ENCODE assay signal across 23 cellular contexts in the genomic region with DNA sequence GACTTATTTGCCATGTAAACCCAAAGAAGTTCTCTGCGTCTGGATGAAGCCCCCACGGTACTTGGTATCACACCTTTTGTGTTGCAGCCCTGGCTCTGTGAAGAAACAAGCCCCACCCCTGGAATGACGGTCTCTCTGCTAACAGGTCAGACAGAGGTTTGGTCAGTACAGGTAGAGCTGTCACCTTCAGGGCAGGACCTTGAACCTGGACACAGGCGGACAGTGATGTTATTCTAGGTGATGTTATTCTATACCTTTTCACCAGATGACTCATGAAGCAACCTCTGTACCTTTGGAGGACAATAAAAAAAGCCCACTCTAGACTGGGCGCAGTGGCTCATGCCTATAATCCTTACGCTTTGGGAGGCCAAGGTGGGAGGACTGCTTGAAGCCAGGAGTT. TPM values are rescaled to one million over a fixed set of nuclear protein-coding genes. Genes with fewer than 3 reads are reported as not detected.
DNase-seq lines count a peak whose midpoint lies in the region; ATAC-seq and TF ChIP-seq lines count a peak whose summit lies in the region.
"Had no signal": no experiment of that assay in that cellular context is flagged by ENCODE, and none has a peak within 500 bp of the region (broad histone marks: within the 10 kb centered on the region; RNA-seq: fewer than 3 reads in every experiment).

No MANE protein-coding gene starts in this region.

- H3K9me3 Mint-ChIP-seq in nephron progenitor cell (no peaks in the 10 kb centered on the region), immature natural killer cell (no peaks in the 10 kb centered on the region)
- H3K9me3 Mint-ChIP-seq: CD14-positive monocyte; CD4-positive, alpha-beta T cell; CD8-positive, alpha-beta memory T cell; GM23338; H9 had no signal

- TF ChIP-seq POLR2A in stomach (IDR thresholded peaks at IDR 0.05): no peak

- intact Hi-C loops in stomach (cut with DNase I; ENCODE audit: low total_unique reads): no loop called here

- H3K36me3 Mint-ChIP-seq in nephron progenitor cell (ENCODE audit: low read depth) (peaks cover 75% of the 10 kb centered on the region), immature natural killer cell (peaks cover 6 to 38% (median 17%) of the 10 kb centered on the region in 3 donors)

- WGBS in stomach, 5 donors: 89 to 95% (median 93%) methylated on average over 6 of the region's 6 CpGs

- H3K4me3 Mint-ChIP-seq in nephron progenitor cell (no peak overlapping the region), immature natural killer cell (no peak overlapping the region)
- H3K4me3 Mint-ChIP-seq: CD14-positive monocyte; CD4-positive, alpha-beta T cell; CD8-positive, alpha-beta memory T cell; GM23338; H9 had no signal

- H3K4me1 Mint-ChIP-seq in nephron progenitor cell (no peaks in the 10 kb centered on the region), immature natural killer cell (peaks cover 0 to 1% of the 10 kb centered on the region in 2 donors)
- H3K4me1 Mint-ChIP-seq: GM23338, H9 had no signal

- POLR2A ChIA-PET in RWPE1 (lab: Yijun Ruan, JAX; ENCODE audit: low non-redundant PET): no interaction called here

- ATAC-seq in esophagus mucosa (peak; percentile 27), left lobe of liver (no peak)
- ATAC-seq: A549, GM23338, HCT116 had no signal

- H3K4me3 ChIP-seq in stomach: no peak overlapping the region
- H3K4me3 ChIP-seq: A549; BLaER1 treated with 17β-estradiol and CSF1 and Interleukin-3, amounts not matched to agents 10 nM and 100 nM; GM23338 had no signal

- no peak for TF ChIP-seq EP300 in stomach (IDR thresholded peaks at IDR 0.05)

- no peaks in the 10 kb centered on the region for H3K27me3 ChIP-seq in stomach
- H3K27me3 ChIP-seq: BE2C; BLaER1 treated with 17β-estradiol and CSF1 and Interleukin-3, amounts not matched to agents 10 nM and 100 nM had no signal

- H3K4me1 ChIP-seq in stomach: no peaks in the 10 kb centered on the region
- H3K4me1 ChIP-seq: A549, BE2C had no signal

- DNase-seq in left lobe of liver (ENCODE audit: low spot score) (peak; percentile 16), nephron progenitor cell (no peak), stomach (peak; percentile 11), RWPE1 (ENCODE audit: low spot score) (no peak), immature natural killer cell (no peak), NCI-H524 treated with DMSO at 0.1 percent for 48 hours (lab: John Stamatoyannopoulos, UW) (no peak)
- DNase-seq: 8988T; ACHN; AML-193; BE2C; CD4-positive, alpha-beta T cell; CD8-positive, alpha-beta memory T cell; DMS 273 treated with DMSO at 0.1 percent for 48 hours; EL; GDM1; H9 had no signal

- TF ChIP-seq CTCF in nephron progenitor cell (IDR thresholded peaks at IDR 0.05) (no peak), stomach (IDR thresholded peaks at IDR 0.05) (no peak), RWPE1 (conservative IDR thresholded peaks at IDR 0.05; ENCODE audit: low read depth) (no peak)

- CTCF ChIA-PET in RWPE1 (lab: Yijun Ruan, JAX): no interaction called here

- no peak overlapping the region for H3K27ac ChIP-seq in stomach
- no peak overlapping the region for H3K27ac ChIP-seq in RWPE1
- H3K27ac ChIP-seq: A549; BLaER1 treated with 17β-estradiol and CSF1 and Interleukin-3, amounts not matched to agents 10 nM and 100 nM had no signal

- no peaks in the 10 kb centered on the region for H3K9me3 ChIP-seq in stomach
- H3K9me3 ChIP-seq: A549; BE2C; BLaER1 treated with 17β-estradiol and CSF1 and Interleukin-3, amounts not matched to agents 10 nM and 100 nM had no signal

- H3K27ac Mint-ChIP-seq in nephron progenitor cell (peak overlapping the region; percentile 42), immature natural killer cell (no peak overlapping the region)
- H3K27ac Mint-ChIP-seq: CD4-positive, alpha-beta T cell; GM23338 had no signal

- no peaks in the 10 kb centered on the region for H3K27me3 Mint-ChIP-seq in nephron progenitor cell (ENCODE audit: low read depth, poor library complexity)
- no peaks in the 10 kb centered on the region for H3K27me3 Mint-ChIP-seq in immature natural killer cell (ENCODE audit: low read depth in 3 of 3)
- H3K27me3 Mint-ChIP-seq: CD4-positive, alpha-beta T cell; CD8-positive, alpha-beta memory T cell had no signal

- peaks cover 52 to 95% (median 95%) of the 10 kb centered on the region in 4 donors for H3K36me3 ChIP-seq in stomach

RNA-seq across cellular contexts. Expression of a gene that starts 11.0 kb away (rescaled TPM):
- 22.5 TPM for total RNA-seq in esophagus mucosa
- total RNA-seq in left lobe of liver: 38.0 TPM
- 10 to 100 TPM; 26.3 to 81.7 (median 39.3) TPM for total RNA-seq in stomach
- 10 to 100 TPM; 14.4 to 33.6 (median 27.3) TPM for polyA plus RNA-seq in stomach
- 10 to 100 TPM; 13.5 to 35.2 (median 32.5) TPM for polyA plus RNA-seq in immature natural killer cell

RNA-seq across cellular contexts. Expression of a gene that starts 15.3 kb away (rescaled TPM):
- not detected for total RNA-seq in esophagus mucosa
- not detected for total RNA-seq in left lobe of liver
- 1 to 10 TPM in 1 of 5 donors, not detected in 4; 1.3 TPM for total RNA-seq in stomach
- under 1 TPM; 0.19 to 0.83 (median 0.76) TPM for polyA plus RNA-seq in stomach
- 1 to 10 TPM in 2 of 3 donors, not detected in 1; 1.5 to 1.7 TPM for polyA plus RNA-seq in immature natural killer cell
- total RNA-seq: H4 had no signal
- polyA plus RNA-seq: CD14-positive monocyte had no signal

RNA-seq across cellular contexts. Expression of a gene that starts 45.4 kb away (rescaled TPM):
- total RNA-seq in esophagus mucosa: 19.4 TPM
- total RNA-seq in left lobe of liver: 59.4 TPM
- 10 to 100 TPM; 19.6 to 75.4 (median 33.3) TPM for total RNA-seq in stomach
- 10 to 100 TPM; 18.1 to 22.8 (median 22.0) TPM for polyA plus RNA-seq in stomach
- polyA plus RNA-seq in immature natural killer cell: 10 to 100 TPM in 2 of 3 donors, 1 to 10 TPM in 1; 2.6 to 27.1 (median 11.8) TPM

RNA-seq across cellular contexts. Expression of a gene that starts 45.5 kb away (rescaled TPM):
- total RNA-seq in esophagus mucosa (7.6 TPM), left lobe of liver (838 TPM), stomach (100 to 1,000 TPM in 2 of 5 donors, 10 to 100 TPM in 2, 1 to 10 TPM in 1; 6.7 to 172 (median 14.9) TPM)
- polyA plus RNA-seq in stomach (10 to 100 TPM; 18.9 to 36.9 (median 20.5) TPM), immature natural killer cell (1 to 10 TPM in 1 of 3 donors, under 1 TPM in 1, not detected in 1; 0.19 to 1.3 TPM)

RNA-seq across cellular contexts. Expression of a gene that starts 51.6 kb away (rescaled TPM):
- total RNA-seq in esophagus mucosa: 19.9 TPM
- 14.6 TPM for total RNA-seq in left lobe of liver
- 10 to 100 TPM; 16.8 to 68.3 (median 36.4) TPM for total RNA-seq in stomach
- 10 to 100 TPM in 2 of 3 donors, 1 to 10 TPM in 1; 7.7 to 16.1 (median 11.5) TPM for polyA plus RNA-seq in stomach
- polyA plus RNA-seq in immature natural killer cell: 10 to 100 TPM; 18.2 to 43.6 (median 23.7) TPM

Comparison
In these comparisons a context has a peak if more than half of its experiments do, and no peak if none do; other contexts are left out.
1. DNase-seq: peak in left lobe of liver (single experiment) and stomach (single experiment); none in nephron progenitor cell (single experiment), RWPE1 (single experiment), immature natural killer cell (0 of 3) and NCI-H524 treated with DMSO at 0.1 percent for 48 hours (single experiment).